In genomic region chr1:25520446-25521061, GRCh38 we compare ENCODE assay signal across 7 cellular contexts. TPM values are rescaled to one million over a fixed set of nuclear protein-coding genes. Genes with fewer than 3 reads are reported as not detected.
A peak's percentile ranks its signal among the peaks of the same experiment; 100 is the strongest.
DNase-seq lines count a peak whose midpoint lies in the region; ATAC-seq and TF ChIP-seq lines count a peak whose summit lies in the region.

No MANE protein-coding gene starts in this region.

- TF ChIP-seq CTCF in GM12875 (IDR thresholded peaks at IDR 0.05; ENCODE audit: borderline replicate concordance, insufficient read depth, low read depth, low read length) (peak; percentile 67), right lobe of liver (IDR thresholded peaks at IDR 0.05) (peak; percentile 77 to 89 (median 86))

- H3K36me3 ChIP-seq in right lobe of liver: no peaks in the 10 kb centered on the region

- ATAC-seq in right lobe of liver: peak; percentile 60 to 82 (median 78)
- no peak for ATAC-seq in GM21737 (IDR thresholded peaks at IDR 0.05; ENCODE audit: unreplicated experiment)

- no peak overlapping the region for H3K27ac ChIP-seq in right lobe of liver

- DNase-seq in NCI-H2029 (lab: John Stamatoyannopoulos, UW): peak; percentile 23
- DNase-seq in activated CD4-positive, alpha-beta T cell treated with anti-CD3 and anti-CD28 coated beads for 1 hour: peak; percentile 55
- DNase-seq in cerebellum (ENCODE audit: low spot score): peak; percentile 79
- DNase-seq in right lobe of liver: peak in 2 of 3 donors; percentile 50 to 62
- DNase-seq in stimulated activated CD8-positive, alpha-beta memory T cell treated with anti-CD3 and anti-CD28 coated beads, Interleukin-12 subunit alpha, Interleukin-12 subunit beta, amount 100 ng/mL, for 24 hours (ENCODE audit: extremely low read depth): peak; percentile 30

- no peaks in the 10 kb centered on the region for H3K27me3 ChIP-seq in right lobe of liver

- TF ChIP-seq POLR2A in right lobe of liver (IDR thresholded peaks at IDR 0.05): no peak

- H3K4me1 ChIP-seq in right lobe of liver: no peaks in the 10 kb centered on the region

- no peaks in the 10 kb centered on the region for H3K9me3 ChIP-seq in right lobe of liver

- WGBS in right lobe of liver (ENCODE audit: insufficient coverage, low coverage, low lambda C conversion rate, missing lambda C conversion rate): 4% methylated on average over 4 of the region's 4 CpGs

- no peak overlapping the region for H3K4me3 ChIP-seq in GM12875 (ENCODE audit: low read depth, low read length)
- H3K4me3 ChIP-seq in right lobe of liver: no peak overlapping the region

- intact Hi-C loops in right lobe of liver (cut with DNase I): no loop called here

RNA-seq across cellular contexts. Expression of gene LDLRAP1, which starts 22.9 kb away (rescaled TPM):
- total RNA-seq in cerebellum (3.1 TPM), right lobe of liver (10 to 100 TPM; 15.3 to 24.3 (median 16.7) TPM)

Comparison
In these comparisons a context has a peak if more than half of its experiments do, and no peak if none do; other contexts are left out.
1. DNase-seq: peak in every context shown above with its lines; median percentile 79 in cerebellum; 56 in right lobe of liver; 55 in activated CD4-positive, alpha-beta T cell treated with anti-CD3 and anti-CD28 coated beads for 1 hour; 30 in stimulated activated CD8-positive, alpha-beta memory T cell treated with anti-CD3 and anti-CD28 coated beads, Interleukin-12 subunit alpha, Interleukin-12 subunit beta, amount 100 ng/mL, for 24 hours; 23 in NCI-H2029.